ENCODE assay signal across 8 cellular contexts in genomic region chr11:71447791-71448256, GRCh38. TPM values are rescaled to one million over a fixed set of nuclear protein-coding genes. Genes with fewer than 3 reads are reported as not detected.
DNase-seq lines count a peak whose midpoint lies in the region; ATAC-seq and TF ChIP-seq lines count a peak whose summit lies in the region.

No MANE protein-coding gene starts in this region.

- H3K9me3 ChIP-seq in DND-41 (ENCODE audit: insufficient read depth, low read length, severe bottlenecking), result peaks cover 6% of the 10 kb centered on the region
- H3K9me3 ChIP-seq in lung (ENCODE audit: control insufficient read depth in 2 of 2, insufficient read depth in 1 of 2, low read length in 1 of 2), result no peaks in the 10 kb centered on the region

- H4K20me1 ChIP-seq in DND-41 (ENCODE audit: insufficient read depth, low read length), result no peaks in the 10 kb centered on the region

- peak overlapping the region; percentile 70 for H3K27ac ChIP-seq in DND-41 (ENCODE audit: low read length)
- H3K27ac ChIP-seq in coronary artery, result peak overlapping the region; percentile 73 to 89
- H3K27ac ChIP-seq in lung (ENCODE audit: low read depth in 1 of 2, low read length in 1 of 2), result peak overlapping the region; percentile 24 to 81

- H3K4me3 ChIP-seq in DND-41 (ENCODE audit: low read depth in 1 of 2, low read length in 2 of 2), result peak overlapping the region; percentile 44 to 65; a peak in 3 of 4 replicates
- H3K4me3 ChIP-seq in WI38 (ENCODE audit: low read depth, low read length), result peak overlapping the region; percentile 71
- H3K4me3 ChIP-seq in coronary artery, result peak overlapping the region; percentile 82
- peak overlapping the region; percentile 89 for H3K4me3 ChIP-seq in lung

- peak overlapping the region; percentile 71 for H3K9ac ChIP-seq in DND-41 (ENCODE audit: low read depth, low read length)

- peaks cover 49% of the 10 kb centered on the region for H3K79me2 ChIP-seq in DND-41 (ENCODE audit: insufficient read depth, low read length)

- peak overlapping the region; percentile 97 for H3K4me2 ChIP-seq in DND-41 (ENCODE audit: insufficient read depth, low read length)

- H3K27me3 Mint-ChIP-seq in stimulated activated naive CD8-positive, alpha-beta T cell treated with anti-CD3 and anti-CD28 coated beads, Interleukin-15, amount 100 ng/mL, for 72 hours, result no peaks in the 10 kb centered on the region

- 2 to 3% methylated on average over 20 to 31 of the region's 31 CpGs for WGBS in lung, 2 donors

- no peaks in the 10 kb centered on the region for H3K27me3 ChIP-seq in DND-41 (ENCODE audit: insufficient read depth, low read length, poor library complexity)
- H3K27me3 ChIP-seq in lung (ENCODE audit: control insufficient read depth, insufficient read depth), result no peaks in the 10 kb centered on the region

- peaks cover 54% of the 10 kb centered on the region for H3K4me1 Mint-ChIP-seq in stimulated activated naive CD8-positive, alpha-beta T cell treated with anti-CD3 and anti-CD28 coated beads, Interleukin-15, amount 100 ng/mL, for 72 hours

- peak overlapping the region; percentile 67 for H2AFZ ChIP-seq in DND-41 (ENCODE audit: low read depth, low read length)

- peaks cover 0 to 7% of the 10 kb centered on the region in 2 donors for H3K9me3 Mint-ChIP-seq in stimulated activated naive CD8-positive, alpha-beta T cell treated with anti-CD3 and anti-CD28 coated beads, Interleukin-15, amount 100 ng/mL, for 72 hours

- peak overlapping the region; percentile 96 to 97 for H3K4me3 Mint-ChIP-seq in stimulated activated naive CD8-positive, alpha-beta T cell treated with anti-CD3 and anti-CD28 coated beads, Interleukin-15, amount 100 ng/mL, for 72 hours

- DNase-seq in DND-41 (peak; percentile 48), HT-29 (ENCODE audit: low spot score) (peak; percentile 53), coronary artery (ENCODE audit: low spot score) (peak; percentile 80), lung (ENCODE audit: low spot score) (peak; percentile 39)
- peak; percentile 31 to 43 for DNase-seq in stimulated activated naive CD8-positive, alpha-beta T cell treated with anti-CD3 and anti-CD28 coated beads, Interleukin-15, amount 100 ng/mL, for 72 hours

- H3K4me1 ChIP-seq in DND-41 (ENCODE audit: insufficient read depth, low read length) (peaks cover 49% of the 10 kb centered on the region), lung (ENCODE audit: control insufficient read depth in 2 of 2, insufficient read depth in 2 of 2, low read length in 2 of 2) (peaks cover 0 to 3% of the 10 kb centered on the region in 2 donors)

- peak; percentile 37 for ATAC-seq in DND-41 (ENCODE audit: insufficient read depth, low read depth)
- no peak for ATAC-seq in lung (ENCODE audit: insufficient read depth, low FRiP score)
- peak; percentile 59 for ATAC-seq in stimulated activated naive CD8-positive, alpha-beta T cell treated with anti-CD3 and anti-CD28 coated beads, Interleukin-15, amount 100 ng/mL, for 72 hours
- no peak for ATAC-seq in HG03280 (IDR thresholded peaks at IDR 0.05; ENCODE audit: unreplicated experiment)
- no peak for ATAC-seq in GM21447 (IDR thresholded peaks at IDR 0.05; ENCODE audit: unreplicated experiment)

- H3K36me3 ChIP-seq in DND-41 (ENCODE audit: insufficient read depth, low read length) (peaks cover 53% of the 10 kb centered on the region), lung (ENCODE audit: control insufficient read depth in 2 of 2, insufficient read depth in 2 of 2, low read length in 2 of 2) (peaks cover 0 to 17% of the 10 kb centered on the region in 2 donors)

- TF ChIP-seq CTCF in DND-41 (IDR thresholded peaks at IDR 0.05; ENCODE audit: borderline replicate concordance, extremely low read depth, low read length, poor library complexity, severe bottlenecking) (no peak), WI38 (IDR thresholded peaks at IDR 0.05; ENCODE audit: low read depth, low read length) (no peak), coronary artery (IDR thresholded peaks at IDR 0.05) (no peak), lung (IDR thresholded peaks at IDR 0.05; ENCODE audit: control extremely low read depth, extremely low read depth) (no peak)

- H3K27ac Mint-ChIP-seq in stimulated activated naive CD8-positive, alpha-beta T cell treated with anti-CD3 and anti-CD28 coated beads, Interleukin-15, amount 100 ng/mL, for 72 hours, result peak overlapping the region; percentile 89 to 96

RNA-seq across cellular contexts. Expression of gene DHCR7, which starts 0.4 kb away (rescaled TPM):
- 369 and 407 TPM in 2 replicates for total RNA-seq in HT-29 (2014; rRNA removed; shearing (Covaris generic))
- 100 to 1,000 TPM in 1 of 2 donors, 10 to 100 TPM in 1; 41.2 to 138 TPM for total RNA-seq in lung
- polyA plus RNA-seq in lung, result 10 to 100 TPM; 67.8 to 68.3 TPM

RNA-seq across cellular contexts. Expression of gene NADSYN1, which starts 5.2 kb away (rescaled TPM):
- 177 and 204 TPM in 2 replicates for total RNA-seq in HT-29 (2014; rRNA removed; shearing (Covaris generic))
- 10 to 100 TPM; 65.9 to 79.3 TPM for total RNA-seq in lung
- polyA plus RNA-seq in lung, result 10 to 100 TPM; 62.8 to 64.1 TPM

Comparison
In these comparisons a context has a peak if more than half of its experiments do, and no peak if none do; other contexts are left out.
1. ATAC-seq: peak in DND-41 (single experiment) and stimulated activated naive CD8-positive, alpha-beta T cell treated with anti-CD3 and anti-CD28 coated beads, Interleukin-15, amount 100 ng/mL, for 72 hours (single experiment); none in lung (single experiment), HG03280 (single experiment) and GM21447 (single experiment).
2. Peak in every context shown above with its lines, with median percentiles within 50 percentile points of each other: DNase-seq, H3K27ac ChIP-seq and H3K4me3 ChIP-seq.